Comparison of ENCODE assay signal across 12 cellular contexts in the genomic region with DNA sequence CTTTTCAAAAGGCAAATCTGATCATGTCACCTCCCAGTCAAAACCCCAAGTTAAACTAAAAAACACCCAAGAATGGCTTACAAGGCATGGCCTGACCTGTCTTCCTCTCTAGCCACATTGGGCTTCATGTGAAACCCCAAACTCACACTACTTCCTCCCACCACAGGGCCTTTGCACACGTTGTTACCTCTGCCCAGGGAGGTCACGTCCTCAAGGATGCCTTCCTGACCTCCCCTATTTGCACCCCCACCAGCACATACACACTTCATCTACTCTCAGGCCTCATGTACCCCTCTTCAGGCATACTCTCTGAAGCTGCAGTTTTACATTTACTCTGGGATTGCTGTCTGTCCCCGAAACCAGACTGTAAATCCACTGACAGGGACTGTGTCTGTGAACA. TPM values are rescaled to one million over a fixed set of nuclear protein-coding genes. Genes with fewer than 3 reads are reported as not detected.
A peak's percentile ranks its signal among the peaks of the same experiment; 100 is the strongest.
DNase-seq lines count a peak whose midpoint lies in the region; ATAC-seq and TF ChIP-seq lines count a peak whose summit lies in the region.
"Had no signal": no experiment of that assay in that cellular context is flagged by ENCODE, and none has a peak within 500 bp of the region (broad histone marks: within the 10 kb centered on the region; RNA-seq: fewer than 3 reads in every experiment).

No MANE protein-coding gene starts in this region.

- H3K23ac ChIP-seq in trophoblast cell (ENCODE audit: low read length), result no peak overlapping the region

- no peaks in the 10 kb centered on the region for H3K9me3 Mint-ChIP-seq in Calu3 (ENCODE audit: low read depth, unreplicated experiment)

- H3K36me3 ChIP-seq in Loucy (ENCODE audit: insufficient read depth, low read length) (peaks cover 9% of the 10 kb centered on the region; the same call in 1 of the 2 replicates), mammary epithelial cell (ENCODE audit: insufficient read depth, low read length) (peaks cover 33% of the 10 kb centered on the region), trophoblast cell (ENCODE audit: control insufficient read depth in 1 of 2, insufficient read depth in 2 of 2, low read length in 2 of 2) (peaks cover 34 to 38% of the 10 kb centered on the region in 2 experiments)

- H3K27ac Mint-ChIP-seq in Calu3 (ENCODE audit: unreplicated experiment), result peak overlapping the region; percentile 97

- dilution Hi-C loops in mammary epithelial cell (cut with HindIII; ENCODE audit: low sequenced_read_pairs), result loop anchor here (5.0 kb wide), 1 partner anchor 39 kb away; no protein-coding TSS in a partner anchor

- CTCF ChIA-PET in Calu3 (lab: Charles Lee), result interaction anchor here (0.8 to 2.0 kb wide), 4 partner anchors 21 to 159 kb away, joined by 5 to 10 read pairs (median 7); no protein-coding TSS in a partner anchor
- CTCF ChIA-PET in mammary epithelial cell (lab: Charles Lee; ENCODE audit: low non-redundant PET), result no interaction called here

- no peaks in the 10 kb centered on the region for H3K9me2 ChIP-seq in Loucy (replicated peaks; ENCODE audit: low read depth, low read length)

- H2AFZ ChIP-seq in Loucy (ENCODE audit: low read length) (no peak overlapping the region), mammary epithelial cell (ENCODE audit: low read depth, low read length) (no peak overlapping the region), trophoblast cell (ENCODE audit: insufficient read depth, low read length, poor library complexity) (peak overlapping the region; percentile 4)

- H3K27me3 Mint-ChIP-seq in Calu3 (ENCODE audit: unreplicated experiment), result no peaks in the 10 kb centered on the region

- H3K9me3 ChIP-seq in Loucy (ENCODE audit: insufficient read depth, low read depth, low read length) (no peaks in the 10 kb centered on the region), mammary epithelial cell (replicated peaks; ENCODE audit: insufficient read depth, low read length) (no peaks in the 10 kb centered on the region), trophoblast cell (ENCODE audit: insufficient read depth, low read depth, low read length) (peaks cover 2% of the 10 kb centered on the region)

- no peaks in the 10 kb centered on the region for H3F3A ChIP-seq in Loucy (ENCODE audit: low read depth)

- ATAC-seq in activated CD4-positive, CD25-positive, alpha-beta regulatory T cell treated with anti-CD3 and anti-CD28 coated beads, Interleukin-2, amount 50 U/mL, for 24 hours, result no peak

- no peak overlapping the region for H2AK5ac ChIP-seq in trophoblast cell (ENCODE audit: low read length)

- BruUV-seq in Calu3 (replicated peaks; lab: Mats Ljungman, UMichigan) (no TSS peak), mammary epithelial cell (replicated peaks; lab: Mats Ljungman, UMichigan) (no TSS peak)

- in situ Hi-C loops in mammary epithelial cell (cut with MboI; ENCODE audit: low sequenced_read_pairs in 2 of 2), result loop anchor here in 1 of 2 donors (5.0 kb wide), 1 partner anchor 39 kb away; no protein-coding TSS in a partner anchor

- H4K12ac ChIP-seq in trophoblast cell (ENCODE audit: low read depth, low read length), result no peak overlapping the region

- peaks cover 100% of the 10 kb centered on the region for H3K36me3 Mint-ChIP-seq in Calu3 (ENCODE audit: insufficient read depth, unreplicated experiment)

- H3K4me3 ChIP-seq in Loucy (ENCODE audit: low read length, poor library complexity, severe bottlenecking) (no peak overlapping the region), mammary epithelial cell (replicated peaks in 1 of 3; ENCODE audit: insufficient read depth in 1 of 3, low read depth in 2 of 3, low read length in 3 of 3) (no peak overlapping the region), trophoblast cell (ENCODE audit: low read depth, low read length) (peak overlapping the region; percentile 49)

- H3K9ac ChIP-seq in Loucy (ENCODE audit: low read depth, low read length, poor library complexity, severe bottlenecking) (no peak overlapping the region), mammary epithelial cell (ENCODE audit: insufficient read depth, low read length) (no peak overlapping the region), trophoblast cell (ENCODE audit: low read length) (peak overlapping the region; percentile 19)

- H3K27ac ChIP-seq in mammary epithelial cell (ENCODE audit: insufficient read depth, low read depth, low read length), result peak overlapping the region; percentile 19
- H3K27ac ChIP-seq in trophoblast cell (ENCODE audit: low read depth, low read length), result no peak overlapping the region

- peaks cover 4% of the 10 kb centered on the region for H3K79me1 ChIP-seq in trophoblast cell (ENCODE audit: low read length)

- peaks cover 82% of the 10 kb centered on the region for H3K4me1 ChIP-seq in Loucy (ENCODE audit: insufficient read depth, low read length, poor library complexity, severe bottlenecking)
- peaks cover 70% of the 10 kb centered on the region for H3K4me1 ChIP-seq in mammary epithelial cell (ENCODE audit: insufficient read depth, low read length)
- H3K4me1 ChIP-seq in trophoblast cell (ENCODE audit: control insufficient read depth in 1 of 2, insufficient read depth in 2 of 2, low read length in 2 of 2), result peaks cover 7 to 20% of the 10 kb centered on the region in 2 experiments

- H2BK12ac ChIP-seq in trophoblast cell (ENCODE audit: low read length), result no peak overlapping the region

- H3K4me2 ChIP-seq in Loucy (ENCODE audit: low read depth, low read length, poor library complexity, severe bottlenecking) (peak overlapping the region; percentile 93), mammary epithelial cell (ENCODE audit: insufficient read depth, low read depth, low read length) (peak overlapping the region; percentile 47), trophoblast cell (ENCODE audit: low read length) (no peak overlapping the region)

- H4K8ac ChIP-seq in trophoblast cell (ENCODE audit: low read depth, low read length), result peak overlapping the region; percentile 9

- H2BK5ac ChIP-seq in trophoblast cell (ENCODE audit: low read depth, low read length, poor library complexity), result no peak overlapping the region

- H2BK120ac ChIP-seq in trophoblast cell (ENCODE audit: insufficient read depth, low read length, poor library complexity), result no peak overlapping the region

- H3K79me2 ChIP-seq in Loucy (ENCODE audit: insufficient read depth, low read length), result peaks cover 99% of the 10 kb centered on the region
- peaks cover 100% of the 10 kb centered on the region for H3K79me2 ChIP-seq in mammary epithelial cell (ENCODE audit: insufficient read depth, low read length)
- peaks cover 38% of the 10 kb centered on the region for H3K79me2 ChIP-seq in trophoblast cell (ENCODE audit: control insufficient read depth, insufficient read depth, low read length, poor library complexity)

- H3K27me3 ChIP-seq in Loucy (ENCODE audit: insufficient read depth, low read length, poor library complexity, severe bottlenecking) (no peaks in the 10 kb centered on the region), mammary epithelial cell (ENCODE audit: insufficient read depth, low read length) (no peaks in the 10 kb centered on the region), trophoblast cell (ENCODE audit: insufficient read depth, low read length) (no peaks in the 10 kb centered on the region)
- H3K27me3 ChIP-seq: cardiac muscle cell had no signal

- H4K91ac ChIP-seq in trophoblast cell (ENCODE audit: low read depth, low read length), result no peak overlapping the region

- peaks cover 45% of the 10 kb centered on the region for H3K4me1 Mint-ChIP-seq in Calu3 (ENCODE audit: low read depth, unreplicated experiment)

- H3K14ac ChIP-seq in trophoblast cell (ENCODE audit: low read length), result peak overlapping the region; percentile 0

- DNase-seq in Calu3, result no peak
- no peak for DNase-seq in mammary epithelial cell
- DNase-seq in trophoblast cell, result no peak
- DNase-seq in NCI-H1436 treated with DMSO at 0.1 percent for 48 hours (lab: John Stamatoyannopoulos, UW), result no peak
- DNase-seq in GM03348 (ENCODE audit: low spot score), result no peak
- no peak for DNase-seq in 8988T
- DNase-seq: NCI-H1417 treated with DMSO at 0.1 percent for 48 hours; RPMI8226; stimulated activated CD4-positive, alpha-beta T cell treated with anti-CD3 and anti-CD28 coated beads, Interleukin-4, amount 100 ng/mL, for 1 hour had no signal

- WGBS in mammary epithelial cell (ENCODE audit: low coverage, missing lambda C conversion rate), result 100% methylated on average over 1 of the region's 3 CpGs
- WGBS in trophoblast cell (ENCODE audit: extremely low coverage, insufficient coverage, insufficient read length), result no CpG with 5 or more reads among the region's 3 CpGs

- intact Hi-C loops in Calu3 (cut with micrococcal nuclease; ENCODE audit: unreplicated experiment), result no loop called here
- intact Hi-C loops in mammary epithelial cell (cut with micrococcal nuclease), result no loop called here

- peak overlapping the region; percentile 85 for H3K4me3 Mint-ChIP-seq in Calu3 (ENCODE audit: low read depth, unreplicated experiment)

- TF ChIP-seq CTCF in Calu3 (IDR thresholded peaks at IDR 0.05; ENCODE audit: unreplicated experiment), result no peak
- no peak for TF ChIP-seq CTCF in Loucy (conservative IDR thresholded peaks at IDR 0.05; ENCODE audit: low read length)
- no peak for TF ChIP-seq CTCF in mammary epithelial cell (conservative IDR thresholded peaks at IDR 0.05 in 1 of 2, IDR thresholded peaks at IDR 0.05 in 1 of 2; ENCODE audit: extremely low read depth in 1 of 2, insufficient read depth in 1 of 2, low read depth in 1 of 2, low read length in 2 of 2)

- H3K18ac ChIP-seq in trophoblast cell (ENCODE audit: low read length), result no peak overlapping the region

- peak overlapping the region; percentile 96 for H3K4ac ChIP-seq in trophoblast cell (ENCODE audit: low read depth, low read length)

- H4K20me1 ChIP-seq in Loucy (ENCODE audit: insufficient read depth, low read length, poor library complexity, severe bottlenecking) (peaks cover 60% of the 10 kb centered on the region), mammary epithelial cell (ENCODE audit: insufficient read depth, low read length) (peaks cover 10% of the 10 kb centered on the region)

RNA-seq across cellular contexts. Expression of a gene that starts 6.1 kb away (rescaled TPM):
- 935 and 954 TPM in 2 replicates for total RNA-seq in Calu3 (2022)
- total RNA-seq in mammary epithelial cell, result 100 to 1,000 TPM; 164 to 240 TPM
- polyA plus RNA-seq in mammary epithelial cell, result 171 TPM
- 213 TPM for polyA minus RNA-seq in mammary epithelial cell
- 490 and 492 TPM in 2 replicates for polyA plus RNA-seq in trophoblast cell (2013)
